23 cellular contexts compared by ENCODE assay signal in the genomic region with DNA sequence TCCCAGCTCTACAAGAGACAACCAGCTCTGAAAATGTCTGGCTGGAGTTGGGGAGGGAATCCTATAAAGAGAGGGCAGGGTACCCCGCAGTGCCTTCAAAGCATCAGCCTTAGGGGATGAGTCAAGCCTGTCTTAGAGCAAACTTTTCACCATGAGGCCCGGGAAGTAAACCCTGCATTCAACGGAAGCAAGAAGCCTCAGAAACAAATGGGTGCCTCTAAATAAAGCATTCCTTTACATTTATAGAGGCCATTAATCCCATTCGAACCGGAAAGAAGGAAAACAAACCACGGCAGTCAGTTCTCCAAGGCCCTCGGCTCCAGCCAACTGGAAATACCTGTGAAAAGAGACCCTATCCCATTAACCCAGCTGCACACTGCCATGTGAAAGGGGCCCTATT. TPM values are rescaled to one million over a fixed set of nuclear protein-coding genes. Genes with fewer than 3 reads are reported as not detected.
DNase-seq lines count a peak whose midpoint lies in the region; ATAC-seq and TF ChIP-seq lines count a peak whose summit lies in the region.
"Had no signal": no experiment of that assay in that cellular context is flagged by ENCODE, and none has a peak within 500 bp of the region (broad histone marks: within the 10 kb centered on the region; RNA-seq: fewer than 3 reads in every experiment).

No MANE protein-coding gene starts in this region.

- peaks cover 5% of the 10 kb centered on the region for H3K27me3 Mint-ChIP-seq in neural crest cell (ENCODE audit: low read depth)

- no peak for ATAC-seq in HG02798 (IDR thresholded peaks at IDR 0.05; ENCODE audit: poor library complexity, unreplicated experiment)
- no peak for ATAC-seq in GM18868 (IDR thresholded peaks at IDR 0.05; ENCODE audit: unreplicated experiment)
- ATAC-seq: gastrocnemius medialis had no signal

- H3K9me3 ChIP-seq in HUES64 (ENCODE audit: insufficient read depth, low read depth, low read length): no peaks in the 10 kb centered on the region
- H3K9me3 ChIP-seq: gastrocnemius medialis, stomach had no signal

- H3K27ac ChIP-seq in 22Rv1: peak overlapping the region; percentile 76; the same call in 1 of the 2 replicates
- H3K27ac ChIP-seq in HUES64 (ENCODE audit: low read depth, low read length): peak overlapping the region; percentile 33
- H3K27ac ChIP-seq: cardiac muscle cell, gastrocnemius medialis, RWPE1, stomach had no signal

- DNase-seq in choroid plexus epithelial cell (ENCODE audit: low read depth) (peak; percentile 30), neural crest cell (ENCODE audit: low read depth, low spot score) (no peak), NCI-H1417 treated with DMSO at 0.1 percent for 48 hours (lab: John Stamatoyannopoulos, UW) (no peak), UCSD-AML1 (lab: John Stamatoyannopoulos, UW; ENCODE audit: unreplicated experiment) (no peak)
- DNase-seq: ACHN; activated CD8-positive, alpha-beta memory T cell treated with anti-CD3 and anti-CD28 coated beads, Interleukin-2, amount 50 U/mL, for 4 hours; activated naive CD4-positive, alpha-beta T cell treated with anti-CD3 and anti-CD28 coated beads, Interleukin-2, amount 50 U/mL, for 16 hours; CD4-positive, alpha-beta memory T cell; gastrocnemius medialis; GDM1; immature natural killer cell; NCI-H748 treated with DMSO at 0.1 percent for 48 hours; occipital lobe; stimulated activated CD4-positive, alpha-beta T cell treated with anti-CD3 and anti-CD28 coated beads, Interleukin-12 subunit alpha, Interleukin-12 subunit beta, amount 100 ng/mL, for 4 hours; stomach had no signal

- H3K4me1 Mint-ChIP-seq in neural crest cell: peaks cover 69% of the 10 kb centered on the region

- H3K36me3 ChIP-seq in HUES64 (ENCODE audit: insufficient read depth, low read length): peaks cover 7% of the 10 kb centered on the region; the same call in 1 of the 2 replicates
- H3K36me3 ChIP-seq: cardiac muscle cell, gastrocnemius medialis, stomach had no signal

- H3K4me3 ChIP-seq in HUES64 (ENCODE audit: low read length) (0 out of 2 replicates have a peak overlapping the region, but pooled peaks have one; percentile 2), choroid plexus epithelial cell (ENCODE audit: low read depth, low read length) (no peak overlapping the region)
- H3K4me3 ChIP-seq: cardiac muscle cell, gastrocnemius medialis, stomach had no signal

- TF ChIP-seq CTCF in 22Rv1 (IDR thresholded peaks at IDR 0.05) (no peak), choroid plexus epithelial cell (conservative IDR thresholded peaks at IDR 0.05; ENCODE audit: low read depth, low read length) (no peak), neural crest cell (conservative IDR thresholded peaks at IDR 0.05) (no peak)

- H3K4me1 ChIP-seq in HUES64 (ENCODE audit: insufficient read depth, low read length): peaks cover 57% of the 10 kb centered on the region

- H3K36me3 Mint-ChIP-seq in neural crest cell (ENCODE audit: low read depth): no peaks in the 10 kb centered on the region
- H3K36me3 Mint-ChIP-seq: CD4-positive, alpha-beta memory T cell; immature natural killer cell; memory B cell had no signal

- H3K9me3 Mint-ChIP-seq in neural crest cell: no peaks in the 10 kb centered on the region
- H3K9me3 Mint-ChIP-seq: CD4-positive, alpha-beta memory T cell; immature natural killer cell; memory B cell had no signal

- no peaks in the 10 kb centered on the region for H3K27me3 ChIP-seq in HUES64 (ENCODE audit: insufficient read depth, low read length)
- H3K27me3 ChIP-seq: cardiac muscle cell, gastrocnemius medialis had no signal

- peak overlapping the region; percentile 53 for H3K27ac Mint-ChIP-seq in neural crest cell (ENCODE audit: unreplicated experiment)
- H3K27ac Mint-ChIP-seq: CD4-positive, alpha-beta memory T cell; immature natural killer cell; memory B cell had no signal

- peak overlapping the region; percentile 29; the same call in 1 of the 2 replicates for H3K9ac ChIP-seq in HUES64 (ENCODE audit: low read depth, low read length)

- WGBS in HUES64: 27% methylated on average over 7 of the region's 7 CpGs

- H3K4me3 Mint-ChIP-seq in neural crest cell: peak overlapping the region; percentile 77
- H3K4me3 Mint-ChIP-seq: immature natural killer cell, memory B cell had no signal

RNA-seq across cellular contexts. Expression of gene ITGB5, which starts 4.4 kb away (rescaled TPM):
- polyA plus RNA-seq in HUES64 (2013, experiment 1 of 2): 99.8 TPM
- polyA plus RNA-seq in HUES64 (2013, experiment 2 of 2): 111 TPM
- total RNA-seq in neural crest cell: 66.1 and 81.9 TPM in 2 replicates
- total RNA-seq: T-helper 2 cell treated with Interferon-gamma antibody and Interleukin-4, amounts not matched to agents 100 ng/mL and 5 ng/mL, for 36 hours had no signal

RNA-seq across cellular contexts. Expression of gene MUC13, which starts 51.8 kb away (rescaled TPM):
- not detected for polyA plus RNA-seq in HUES64 (2013, experiment 1 of 2)
- not detected for polyA plus RNA-seq in HUES64 (2013, experiment 2 of 2)
- not detected in 2 replicates for total RNA-seq in neural crest cell
- total RNA-seq: cardiac muscle cell; CD4-positive, alpha-beta memory T cell; occipital lobe; T-helper 2 cell treated with Interferon-gamma antibody and Interleukin-4, amounts not matched to agents 100 ng/mL and 5 ng/mL, for 36 hours had no signal
- polyA plus RNA-seq: CD4-positive, alpha-beta memory T cell; immature natural killer cell had no signal
